8 cellular contexts compared by ENCODE assay signal in the genomic region with DNA sequence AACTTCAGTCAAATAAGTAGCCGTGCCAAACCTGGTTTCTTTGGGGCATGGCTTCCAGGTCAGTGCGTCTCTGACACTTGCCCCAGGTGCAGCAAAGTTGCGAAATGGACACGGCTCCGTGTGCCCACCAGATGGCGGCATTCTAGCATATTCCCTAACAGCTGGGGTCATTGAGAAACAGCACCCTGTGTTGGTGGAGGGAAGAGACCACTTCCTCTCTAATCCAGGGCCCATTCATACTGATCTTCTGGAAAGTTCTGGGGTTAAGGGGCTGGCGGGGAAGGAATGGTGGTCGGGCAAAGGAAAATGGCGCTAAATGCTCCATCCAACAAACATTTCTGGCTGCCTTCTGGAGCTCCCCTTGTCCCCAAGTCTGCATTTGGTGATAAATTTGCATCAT.
DNase-seq lines count a peak whose midpoint lies in the region; ATAC-seq and TF ChIP-seq lines count a peak whose summit lies in the region.

No MANE protein-coding gene starts in this region.

- no peak overlapping the region for H3K27ac ChIP-seq in C4-2B
- no peak overlapping the region for H3K27ac ChIP-seq in HCT116 (ENCODE audit: low read depth, low read length)

- no peaks in the 10 kb centered on the region for H3K9me2 ChIP-seq in HCT116 (ENCODE audit: insufficient read depth)

- RAD21 ChIA-PET in HCT116 (lab: Charles Lee; ENCODE audit: low non-redundant PET in 1 of 2, low total read pairs in 2 of 2, uncharacterized antibody in 2 of 2, unreplicated experiment in 2 of 2): interaction anchor here (0.8 to 3.1 kb wide), 3 partner anchors 115 to 137 kb away, joined by 3 to 25 read pairs (median 14); no protein-coding TSS in a partner anchor

- TF ChIP-seq CTCF in C4-2B (conservative IDR thresholded peaks at IDR 0.05) (peak; percentile 84), HCT116 (IDR thresholded peaks at IDR 0.05 in 2 of 3, conservative IDR thresholded peaks at IDR 0.05 in 1 of 3; ENCODE audit: borderline replicate concordance in 1 of 3, insufficient read depth in 1 of 3, low read depth in 2 of 3, low read length in 2 of 3) (peak; percentile 77 to 82 (median 80))

- DNase-seq in HCT116 (ENCODE audit: low read depth, low spot score) (peak; percentile 37), OCI-M1 (lab: John Stamatoyannopoulos, UW) (peak; percentile 87), germinal center (ENCODE audit: low spot score) (peak; percentile 70), pons (ENCODE audit: low spot score) (peak; percentile 37)
- DNase-seq in activated T-helper 9 cell treated with anti-CD3 and anti-CD28 coated beads, Interleukin-2, amount 50 U/mL, for 16 hours (ENCODE audit: low read depth): peak; percentile 16

- peak; percentile 94 for ATAC-seq in HCT116
- no peak for ATAC-seq in HG02973 (IDR thresholded peaks at IDR 0.05; ENCODE audit: unreplicated experiment)
- no peak for ATAC-seq in HG03354 (IDR thresholded peaks at IDR 0.05; ENCODE audit: poor library complexity, severe bottlenecking, unreplicated experiment)

- no peak overlapping the region for H2AFZ ChIP-seq in HCT116 (ENCODE audit: low read depth, low read length, poor library complexity, severe bottlenecking)

- TF ChIP-seq POLR2A in HCT116 (IDR thresholded peaks at IDR 0.05; ENCODE audit: borderline replicate concordance, extremely low read depth, insufficient read depth, insufficient read length): no peak

- H3K4me2 ChIP-seq in HCT116 (ENCODE audit: low read length): no peak overlapping the region

- no peaks in the 10 kb centered on the region for H3K36me3 ChIP-seq in HCT116 (ENCODE audit: control insufficient read depth in 1 of 2, insufficient read depth in 2 of 2, low read length in 2 of 2)

- TF ChIP-seq RAD21 in HCT116 (IDR thresholded peaks at IDR 0.05; ENCODE audit: low read depth): peak; percentile 85

- no peaks in the 10 kb centered on the region for H4K20me1 ChIP-seq in HCT116 (ENCODE audit: insufficient read depth)

- H3K4me3 ChIP-seq in HCT116 (replicated peaks in 1 of 2; ENCODE audit: low read depth in 1 of 2, low read length in 2 of 2): no peak overlapping the region

- H3K9ac ChIP-seq in HCT116 (ENCODE audit: low read length): no peak overlapping the region

- no peaks in the 10 kb centered on the region for H3K4me1 ChIP-seq in HCT116 (ENCODE audit: control insufficient read depth in 1 of 2, insufficient read depth in 2 of 2, low read length in 2 of 2)

- H3K9me3 ChIP-seq in HCT116 (ENCODE audit: control insufficient read depth in 1 of 2, insufficient read depth in 1 of 2, low read depth in 1 of 2, low read length in 2 of 2): no peaks in the 10 kb centered on the region

- no TSS peak for BruUV-seq in HCT116 (replicated peaks; lab: Mats Ljungman, UMichigan)

- intact Hi-C loops in HCT116 (cut with micrococcal nuclease): loop anchor here (1.0 to 5.0 kb wide), 4 partner anchors 131 to 342 kb away; no protein-coding TSS in a partner anchor

- CTCF ChIA-PET in HCT116 (lab: Charles Lee): interaction anchor here (0.7 to 8.5 kb wide), 14 partner anchors 9 to 340 kb away, joined by 3 to 200 read pairs (median 4); no protein-coding TSS in a partner anchor

- peaks cover 19% of the 10 kb centered on the region; the same call in 1 of the 2 replicates for H3K27me3 ChIP-seq in HCT116 (ENCODE audit: insufficient read depth, low read length)

- POLR2A ChIA-PET in HCT116 (lab: Charles Lee): interaction anchor here (1.5 kb wide), 1 partner anchor 136 kb away, joined by 5 read pairs; no protein-coding TSS in a partner anchor

- H3K79me2 ChIP-seq in HCT116 (ENCODE audit: insufficient read depth, low read length): no peaks in the 10 kb centered on the region

TF ChIP-seq in HCT116, 20 proteins besides CTCF, POLR2A, EP300 and RAD21:
- TF ChIP-seq JUND (IDR thresholded peaks at IDR 0.05) (no peak), ZBTB33 (IDR thresholded peaks at IDR 0.05; ENCODE audit: extremely low read depth, insufficient replicate concordance, low read length) (no peak), CEBPB (IDR thresholded peaks at IDR 0.05; ENCODE audit: low read depth) (peak; percentile 93), YY1 (IDR thresholded peaks at IDR 0.05; ENCODE audit: extremely low read depth, insufficient replicate concordance, low read depth, low read length) (peak; percentile 9), CBX3 (IDR thresholded peaks at IDR 0.05; ENCODE audit: low read depth) (peak; percentile 23; the same call in 1 of the 2 replicates)

Comparison
In these comparisons a context has a peak if more than half of its experiments do, and no peak if none do; other contexts are left out.
1. DNase-seq: peak in every context shown above with its lines; median percentile 87 in OCI-M1; 70 in germinal center; 37 in HCT116; 37 in pons; 16 in activated T-helper 9 cell treated with anti-CD3 and anti-CD28 coated beads, Interleukin-2, amount 50 U/mL, for 16 hours.